Comparison of ENCODE assay signal across 8 cellular contexts in genomic region chr5:134647750-134648424, GRCh38. TPM values are rescaled to one million over a fixed set of nuclear protein-coding genes. Genes with fewer than 3 reads are reported as not detected.
DNase-seq lines count a peak whose midpoint lies in the region; ATAC-seq lines count a peak whose summit lies in the region.

No MANE protein-coding gene starts in this region.

- DNase-seq in NCI-H748 (lab: John Stamatoyannopoulos, UW; ENCODE audit: unreplicated experiment) (peak; percentile 24), NCI-H748 treated with DMSO at 0.1 percent for 48 hours (lab: John Stamatoyannopoulos, UW) (no peak), NCI-H69 (lab: John Stamatoyannopoulos, UW) (peak; percentile 37), right cardiac atrium (peak in 1 of 3 donors; percentile 20), sciatic nerve (ENCODE audit: low spot score) (no peak), NCI-H526 (lab: John Stamatoyannopoulos, UW) (no peak)
- no peak for DNase-seq in activated naive CD8-positive, alpha-beta T cell treated with anti-CD3 and anti-CD28 coated beads, Interleukin-2, amount 10 ng/mL, durations not matched to agents 7 days and 5 days

- no peaks in the 10 kb centered on the region for H3K9me3 ChIP-seq in right cardiac atrium (ENCODE audit: control insufficient read depth, low read length)

- H3K27me3 Mint-ChIP-seq in activated naive CD8-positive, alpha-beta T cell treated with anti-CD3 and anti-CD28 coated beads, Interleukin-2, amount 10 ng/mL, durations not matched to agents 7 days and 5 days: no peaks in the 10 kb centered on the region

- H3K4me1 Mint-ChIP-seq in activated naive CD8-positive, alpha-beta T cell treated with anti-CD3 and anti-CD28 coated beads, Interleukin-2, amount 10 ng/mL, durations not matched to agents 7 days and 5 days: peaks cover 16% of the 10 kb centered on the region

- H3K4me1 ChIP-seq in right cardiac atrium (ENCODE audit: control insufficient read depth, insufficient read depth, low read length): no peaks in the 10 kb centered on the region

- no peaks in the 10 kb centered on the region for H3K27me3 ChIP-seq in right cardiac atrium (ENCODE audit: control insufficient read depth, insufficient read depth)

- peaks cover 2% of the 10 kb centered on the region for H3K36me3 Mint-ChIP-seq in activated naive CD8-positive, alpha-beta T cell treated with anti-CD3 and anti-CD28 coated beads, Interleukin-2, amount 10 ng/mL, durations not matched to agents 7 days and 5 days

- H3K4me3 ChIP-seq in right cardiac atrium (ENCODE audit: low read length): peak overlapping the region; percentile 53

- H3K27ac Mint-ChIP-seq in activated naive CD8-positive, alpha-beta T cell treated with anti-CD3 and anti-CD28 coated beads, Interleukin-2, amount 10 ng/mL, durations not matched to agents 7 days and 5 days: peak overlapping the region; percentile 96

- 10% methylated on average over 15 of the region's 15 CpGs for WGBS in right cardiac atrium

- no peaks in the 10 kb centered on the region for H3K9me3 Mint-ChIP-seq in activated naive CD8-positive, alpha-beta T cell treated with anti-CD3 and anti-CD28 coated beads, Interleukin-2, amount 10 ng/mL, durations not matched to agents 7 days and 5 days

- peak overlapping the region; percentile 99 for H3K4me3 Mint-ChIP-seq in activated naive CD8-positive, alpha-beta T cell treated with anti-CD3 and anti-CD28 coated beads, Interleukin-2, amount 10 ng/mL, durations not matched to agents 7 days and 5 days

- ATAC-seq in HG02642 (IDR thresholded peaks at IDR 0.05; ENCODE audit: poor library complexity, unreplicated experiment) (peak; percentile 38), right cardiac atrium (peak in 1 of 2 donors; percentile 19), sciatic nerve (peak; percentile 38)
- peak; percentile 29 for ATAC-seq in activated naive CD8-positive, alpha-beta T cell treated with anti-CD3 and anti-CD28 coated beads, Interleukin-2, amount 10 ng/mL, durations not matched to agents 7 days and 5 days (ENCODE audit: low read depth)

- POLR2A ChIA-PET in activated naive CD8-positive, alpha-beta T cell treated with anti-CD3 and anti-CD28 coated beads, Interleukin-2, amount 10 ng/mL, durations not matched to agents 7 days and 5 days (lab: Charles Lee): interaction anchor here (0.5 to 2.3 kb wide), 7 partner anchors 12 to 277 kb away, joined by 3 to 13 read pairs (median 4); partner anchors contain the start of gene CAMLG

- intact Hi-C loops in right cardiac atrium (cut with DNase I): no loop called here
- intact Hi-C loops in sciatic nerve (cut with DNase I): no loop called here

- H3K27ac ChIP-seq in right cardiac atrium (ENCODE audit: low read length): peak overlapping the region; percentile 99

RNA-seq across cellular contexts. Expression of gene SEC24A, which starts 0.7 kb away (rescaled TPM):
- total RNA-seq in activated naive CD8-positive, alpha-beta T cell treated with anti-CD3 and anti-CD28 coated beads, Interleukin-2, amount 10 ng/mL, durations not matched to agents 7 days and 5 days: 10 to 100 TPM; 20.5 to 20.6 TPM
- 10 to 100 TPM in 2 of 4 donors, 1 to 10 TPM in 2; 7.6 to 17.5 (median 9.8) TPM for total RNA-seq in right cardiac atrium
- 3.0 TPM for polyA plus RNA-seq in right cardiac atrium
- 26.3 TPM for total RNA-seq in sciatic nerve

RNA-seq across cellular contexts. Expression of gene SAR1B, which starts 15.3 kb away (rescaled TPM):
- total RNA-seq in activated naive CD8-positive, alpha-beta T cell treated with anti-CD3 and anti-CD28 coated beads, Interleukin-2, amount 10 ng/mL, durations not matched to agents 7 days and 5 days: 10 to 100 TPM; 42.8 to 48.2 TPM
- total RNA-seq in right cardiac atrium (100 to 1,000 TPM in 1 of 4 donors, 10 to 100 TPM in 3; 78.0 to 114 (median 84.7) TPM), sciatic nerve (60.0 TPM)
- polyA plus RNA-seq in right cardiac atrium: 46.1 TPM

Comparison
In these comparisons a context has a peak if more than half of its experiments do, and no peak if none do; other contexts are left out.
1. DNase-seq: peak in NCI-H748 (single experiment) and NCI-H69 (single experiment); none in NCI-H748 treated with DMSO at 0.1 percent for 48 hours (single experiment), activated naive CD8-positive, alpha-beta T cell treated with anti-CD3 and anti-CD28 coated beads, Interleukin-2, amount 10 ng/mL, durations not matched to agents 7 days and 5 days (single experiment), sciatic nerve (single experiment) and NCI-H526 (0 of 2).